Comparison of ENCODE assay signal across 9 cellular contexts in genomic region chr15:64246364-64247189, GRCh38.
DNase-seq lines count a peak whose midpoint lies in the region; ATAC-seq, FAIRE-seq and TF ChIP-seq lines count a peak whose summit lies in the region.
"Had no signal": no experiment of that assay in that cellular context is flagged by ENCODE, and none has a peak within 500 bp of the region (broad histone marks: within the 10 kb centered on the region; RNA-seq: fewer than 3 reads in every experiment).

No MANE protein-coding gene starts in this region.

- in situ Hi-C loops in GM13976 (cut with MboI; ENCODE audit: low sequenced_read_pairs, unreplicated experiment): no loop called here

- peaks cover 4% of the 10 kb centered on the region for H3K9me3 Mint-ChIP-seq in activated CD8-positive, alpha-beta T cell treated with anti-CD3 and anti-CD28 coated beads, Interleukin-2, amount 10 ng/mL, durations not matched to agents 7 days and 5 days (ENCODE audit: insufficient read depth)

- H3K4me3 Mint-ChIP-seq in activated CD8-positive, alpha-beta T cell treated with anti-CD3 and anti-CD28 coated beads, Interleukin-2, amount 10 ng/mL, durations not matched to agents 7 days and 5 days: peak overlapping the region; percentile 1
- H3K4me3 Mint-ChIP-seq: naive B cell had no signal

- peak overlapping the region; percentile 78 for H3K27ac ChIP-seq in AG04450 (ENCODE audit: low read depth, low read length)

- H3K27me3 ChIP-seq in AG04450 (ENCODE audit: control insufficient read depth, insufficient read depth, low read length) (no peaks in the 10 kb centered on the region), H7 (ENCODE audit: control insufficient read depth, insufficient read depth, low read length) (no peaks in the 10 kb centered on the region)

- CTCF ChIA-PET in AG04450 (lab: Charles Lee): interaction anchor here (0.6 kb wide), 1 partner anchor 65 kb away, joined by 8 read pairs; no protein-coding TSS in a partner anchor
- CTCF ChIA-PET in activated CD8-positive, alpha-beta T cell treated with anti-CD3 and anti-CD28 coated beads, Interleukin-2, amount 10 ng/mL, durations not matched to agents 7 days and 5 days (lab: Charles Lee): interaction anchor here (1.4 to 1.7 kb wide), 3 partner anchors 15 to 37 kb away, joined by 3 to 4 read pairs (median 4); no protein-coding TSS in a partner anchor

- TF ChIP-seq CTCF in AG04450 (IDR thresholded peaks at IDR 0.05; ENCODE audit: low read depth, low read length): no peak
- TF ChIP-seq CTCF in GM13976 (IDR thresholded peaks at IDR 0.05; ENCODE audit: borderline replicate concordance, control extremely low read depth, extremely low read depth, insufficient read depth, missing control alignments): no peak

- peaks cover 40% of the 10 kb centered on the region for H3K36me3 Mint-ChIP-seq in activated CD8-positive, alpha-beta T cell treated with anti-CD3 and anti-CD28 coated beads, Interleukin-2, amount 10 ng/mL, durations not matched to agents 7 days and 5 days (ENCODE audit: low read depth)

- POLR2A ChIA-PET in AG04450 (lab: Yijun Ruan, JAX): interaction anchor here (0.5 to 0.6 kb wide), 4 partner anchors 22 to 1751 kb away, joined by 4 to 8 read pairs (median 4); no protein-coding TSS in a partner anchor
- POLR2A ChIA-PET in activated CD8-positive, alpha-beta T cell treated with anti-CD3 and anti-CD28 coated beads, Interleukin-2, amount 10 ng/mL, durations not matched to agents 7 days and 5 days (lab: Charles Lee): no interaction called here

- ATAC-seq in HG02588 (IDR thresholded peaks at IDR 0.05; ENCODE audit: unreplicated experiment): peak; percentile 87
- ATAC-seq in activated CD8-positive, alpha-beta T cell treated with anti-CD3 and anti-CD28 coated beads, Interleukin-2, amount 10 ng/mL, durations not matched to agents 7 days and 5 days: peak; percentile 81

- H3K9me3 ChIP-seq in AG04450 (ENCODE audit: control insufficient read depth, insufficient read depth, low read length): no peaks in the 10 kb centered on the region

- peak; percentile 92 for FAIRE-seq in urothelium cell line (lab: Jason Lieb, UNC)

- DNase-seq in AG04450 (ENCODE audit: low read depth, low spot score) (peak; percentile 51), GM13976 (ENCODE audit: low spot score) (peak; percentile 73), MV-4-11 (lab: John Stamatoyannopoulos, UW) (peak; percentile 93), iPS DF 19.7 (ENCODE audit: low read depth, low spot score) (peak; percentile 35), urothelium cell line (ENCODE audit: low spot score) (peak; percentile 81), H7 (no peak)
- DNase-seq in activated CD8-positive, alpha-beta T cell treated with anti-CD3 and anti-CD28 coated beads, Interleukin-2, amount 10 ng/mL, durations not matched to agents 7 days and 5 days: peak; percentile 67
- DNase-seq: naive B cell had no signal

- H3K36me3 ChIP-seq in H7 (replicated peaks; ENCODE audit: control insufficient read depth, insufficient read depth, low read length): no peaks in the 10 kb centered on the region

- no peak overlapping the region for H3K27ac Mint-ChIP-seq in activated CD8-positive, alpha-beta T cell treated with anti-CD3 and anti-CD28 coated beads, Interleukin-2, amount 10 ng/mL, durations not matched to agents 7 days and 5 days

- H3K4me3 ChIP-seq in AG04450 (ENCODE audit: low read depth, low read length) (no peak overlapping the region), H7 (ENCODE audit: insufficient read depth, low read depth, low read length) (no peak overlapping the region)

- H3K4me1 Mint-ChIP-seq in activated CD8-positive, alpha-beta T cell treated with anti-CD3 and anti-CD28 coated beads, Interleukin-2, amount 10 ng/mL, durations not matched to agents 7 days and 5 days (ENCODE audit: low read depth): peaks cover 44% of the 10 kb centered on the region

- H3K27me3 Mint-ChIP-seq in activated CD8-positive, alpha-beta T cell treated with anti-CD3 and anti-CD28 coated beads, Interleukin-2, amount 10 ng/mL, durations not matched to agents 7 days and 5 days (ENCODE audit: low read depth): no peaks in the 10 kb centered on the region
- H3K27me3 Mint-ChIP-seq: naive B cell had no signal
